In genomic region chr13:55038230-55038629, GRCh38 we compare ENCODE assay signal across 26 cellular contexts.
DNase-seq lines count a peak whose midpoint lies in the region; ATAC-seq and TF ChIP-seq lines count a peak whose summit lies in the region.
"Had no signal": no experiment of that assay in that cellular context is flagged by ENCODE, and none has a peak within 500 bp of the region (broad histone marks: within the 10 kb centered on the region; RNA-seq: fewer than 3 reads in every experiment).

No MANE protein-coding gene starts in this region.

- no peaks in the 10 kb centered on the region for H4K20me1 ChIP-seq in GM23338 (replicated peaks; ENCODE audit: insufficient read depth)

- no peaks in the 10 kb centered on the region for H3K36me3 ChIP-seq in GM23338 (ENCODE audit: insufficient read depth)
- H3K36me3 ChIP-seq: SJSA1 had no signal

- peak overlapping the region; percentile 41; the same call in 1 of the 2 replicates for H3K27ac Mint-ChIP-seq in GM23338
- H3K27ac Mint-ChIP-seq: CD4-positive, alpha-beta memory T cell had no signal

- H3K27ac ChIP-seq in GM23338 (ENCODE audit: low read depth): peak overlapping the region; percentile 56
- H3K27ac ChIP-seq: A549, GM23248, HL-60, SJSA1 had no signal

- H3K4me2 ChIP-seq in GM23338: peak overlapping the region; percentile 27
- H3K4me2 ChIP-seq: A549 had no signal

- H3K4me1 ChIP-seq in GM23338 (ENCODE audit: insufficient read depth): peaks cover 42% of the 10 kb centered on the region
- H3K4me1 ChIP-seq: A549, Caco-2, SJSA1 had no signal

- H3K9me3 Mint-ChIP-seq in GM23338: peaks cover 6% of the 10 kb centered on the region; the same call in 1 of the 3 replicates

- H3K4me3 Mint-ChIP-seq in GM23338: no peak overlapping the region
- H3K4me3 Mint-ChIP-seq: CD4-positive, alpha-beta memory T cell had no signal

- H2AFZ ChIP-seq in GM23338: no peak overlapping the region
- H2AFZ ChIP-seq: GM23248 had no signal

- peaks cover 33% of the 10 kb centered on the region for H3K36me3 Mint-ChIP-seq in GM23338 (ENCODE audit: low read depth)
- H3K36me3 Mint-ChIP-seq: CD4-positive, alpha-beta memory T cell had no signal

- H3K9me2 ChIP-seq in GM23338 (ENCODE audit: insufficient read depth): no peaks in the 10 kb centered on the region

- no peaks in the 10 kb centered on the region for H3K27me3 Mint-ChIP-seq in GM23338 (ENCODE audit: insufficient read depth, low read depth, poor library complexity)
- H3K27me3 Mint-ChIP-seq: CD4-positive, alpha-beta memory T cell had no signal

- peaks cover 38% of the 10 kb centered on the region for H3K4me1 Mint-ChIP-seq in GM23338
- H3K4me1 Mint-ChIP-seq: CD4-positive, alpha-beta memory T cell had no signal

- peaks cover 35% of the 10 kb centered on the region for H3K79me2 ChIP-seq in GM23338 (replicated peaks; ENCODE audit: insufficient read depth)

- peak; percentile 38; the same call in 1 of the 3 replicates for ATAC-seq in GM23338
- ATAC-seq: A549, HepG2 had no signal

- no peak for TF ChIP-seq CTCF in GM23338 (conservative IDR thresholded peaks at IDR 0.05; ENCODE audit: low read depth in 2 of 2)

- no peaks in the 10 kb centered on the region for H3F3A ChIP-seq in GM23338 (replicated peaks; ENCODE audit: low read depth)

- no peak for DNase-seq in GM23338 (ENCODE audit: low spot score)
- peak; percentile 84 for DNase-seq in NCI-H2171 treated with DMSO at 0.1 percent for 48 hours (lab: John Stamatoyannopoulos, UW)
- DNase-seq in NCI-H82 treated with DMSO at 0.1 percent for 48 hours (lab: John Stamatoyannopoulos, UW; ENCODE audit: unreplicated experiment): peak; percentile 57
- DNase-seq in NCI-H1092 treated with DMSO at 0.1 percent for 48 hours (lab: John Stamatoyannopoulos, UW): no peak
- no peak for DNase-seq in AML-193 (lab: John Stamatoyannopoulos, UW)
- no peak for DNase-seq in DMS114 treated with DMSO at 0.1 percent for 48 hours (lab: John Stamatoyannopoulos, UW; ENCODE audit: unreplicated experiment)
- DNase-seq in retina: no peak
- DNase-seq: C1 segment of cervical spinal cord; Caco-2; CD4-positive, alpha-beta memory T cell; GM23248; HCEC 1CT; Karpas-422; NCI-H1092; NCI-H1436; NCI-H2029; NCI-H2227 treated with DMSO at 0.1 percent for 48 hours; NCI-H510A; NCI-H774; Right ventricle myocardium superior; RPMI8226; T-helper 2 cell had no signal

- H3K4me3 ChIP-seq in GM23338: no peak overlapping the region
- H3K4me3 ChIP-seq: A549, GM23248, SJSA1 had no signal

- H3K27me3 ChIP-seq in GM23338 (ENCODE audit: insufficient read depth): no peaks in the 10 kb centered on the region
- H3K27me3 ChIP-seq: SJSA1 had no signal

TF ChIP-seq in GM23338, 12 proteins besides CTCF, POLR2A, EP300 and RAD21:
- TF ChIP-seq NANOG (IDR thresholded peaks at IDR 0.05; ENCODE audit: borderline replicate concordance) (peak; percentile 69; the same call in 1 of the 2 replicates), STAT1 (IDR thresholded peaks at IDR 0.05; ENCODE audit: unreplicated experiment) (no peak)

Comparison
In these comparisons a context has a peak if more than half of its experiments do, and no peak if none do; other contexts are left out.
1. DNase-seq: peak in NCI-H2171 treated with DMSO at 0.1 percent for 48 hours (single experiment) and NCI-H82 treated with DMSO at 0.1 percent for 48 hours (single experiment); none in GM23338 (single experiment), NCI-H1092 treated with DMSO at 0.1 percent for 48 hours (single experiment), AML-193 (0 of 2), DMS114 treated with DMSO at 0.1 percent for 48 hours (single experiment) and retina (single experiment).